In genomic region chr1:227316941-227317540, GRCh38 we compare ENCODE assay signal across 8 cellular contexts. TPM values are rescaled to one million over a fixed set of nuclear protein-coding genes. Genes with fewer than 3 reads are reported as not detected.
DNase-seq lines count a peak whose midpoint lies in the region; ATAC-seq and TF ChIP-seq lines count a peak whose summit lies in the region.

No MANE protein-coding gene starts in this region.

- TF ChIP-seq EP300 in sigmoid colon (IDR thresholded peaks at IDR 0.05): no peak

- POLR2A ChIA-PET in activated B cell treated with CpG ODN at 0.5 μM for 24 hours (lab: Charles Lee): no interaction called here

- TF ChIP-seq CTCF in activated B cell treated with CpG ODN at 0.5 μM for 24 hours (IDR thresholded peaks at IDR 0.05) (no peak), left ventricle myocardium inferior (IDR thresholded peaks at IDR 0.05; ENCODE audit: borderline replicate concordance) (no peak), sigmoid colon (IDR thresholded peaks at IDR 0.05) (no peak)

- H3K27ac ChIP-seq in left ventricle myocardium inferior (replicated peaks): peak overlapping the region; percentile 98
- H3K27ac ChIP-seq in sigmoid colon: peak overlapping the region; percentile 86 to 97 (median 96)

- WGBS in sigmoid colon, 2 donors: 4 to 25% methylated on average over 8 of the region's 8 CpGs

- H3K27ac Mint-ChIP-seq in stimulated activated naive CD8-positive, alpha-beta T cell treated with anti-CD3 and anti-CD28 coated beads, Interleukin-15, Interleukin-2, amounts not matched to agents 100 ng/mL and 50 ng/mL, for 24 hours: no peak overlapping the region
- H3K27ac Mint-ChIP-seq in activated B cell treated with CpG ODN at 0.5 μM for 24 hours: no peak overlapping the region

- ATAC-seq in stimulated activated naive CD8-positive, alpha-beta T cell treated with anti-CD3 and anti-CD28 coated beads, Interleukin-15, Interleukin-2, amounts not matched to agents 100 U/mL and 50 U/mL, for 24 hours: no peak
- ATAC-seq in activated B cell treated with CpG ODN at 0.5 μM for 24 hours (ENCODE audit: low read depth): no peak
- no peak for ATAC-seq in GM18873 (IDR thresholded peaks at IDR 0.05; ENCODE audit: low FRiP score, unreplicated experiment)

- no peak for DNase-seq in stimulated activated naive CD8-positive, alpha-beta T cell treated with anti-CD3 and anti-CD28 coated beads, Interleukin-15, Interleukin-2, amounts not matched to agents 100 U/mL and 50 U/mL, for 24 hours
- DNase-seq in activated B cell treated with CpG ODN at 0.5 μM for 24 hours (no peak), left ventricle myocardium inferior (no peak), sigmoid colon (no peak), cortex of kidney (lab: John Stamatoyannopoulos, UW) (no peak)
- no peak for DNase-seq in stimulated activated CD4-positive, alpha-beta T cell treated with anti-CD3 and anti-CD28 coated beads, Interleukin-2, amount 100 ng/mL, for 48 hours

- peaks cover 67% of the 10 kb centered on the region for H3K27me3 Mint-ChIP-seq in stimulated activated naive CD8-positive, alpha-beta T cell treated with anti-CD3 and anti-CD28 coated beads, Interleukin-15, Interleukin-2, amounts not matched to agents 100 ng/mL and 50 ng/mL, for 24 hours
- H3K27me3 Mint-ChIP-seq in activated B cell treated with CpG ODN at 0.5 μM for 24 hours: peaks cover 38% of the 10 kb centered on the region

- H3K4me3 Mint-ChIP-seq in stimulated activated naive CD8-positive, alpha-beta T cell treated with anti-CD3 and anti-CD28 coated beads, Interleukin-15, Interleukin-2, amounts not matched to agents 100 ng/mL and 50 ng/mL, for 24 hours: peak overlapping the region; percentile 86
- peak overlapping the region; percentile 68 for H3K4me3 Mint-ChIP-seq in activated B cell treated with CpG ODN at 0.5 μM for 24 hours

- intact Hi-C loops in activated B cell treated with CpG ODN at 0.5 μM for 24 hours (cut with micrococcal nuclease): no loop called here
- intact Hi-C loops in left ventricle myocardium inferior (cut with micrococcal nuclease): loop anchor here (10.0 kb wide), 2 partner anchors 72 to 118 kb away; no protein-coding TSS in a partner anchor
- intact Hi-C loops in sigmoid colon (cut with DNase I): loop anchor here (5.0 to 10.0 kb wide), 2 partner anchors 342 to 630 kb away; partner anchors contain the start of gene WNT9A

- peaks cover 9% of the 10 kb centered on the region for H3K4me1 Mint-ChIP-seq in stimulated activated naive CD8-positive, alpha-beta T cell treated with anti-CD3 and anti-CD28 coated beads, Interleukin-15, Interleukin-2, amounts not matched to agents 100 ng/mL and 50 ng/mL, for 24 hours (ENCODE audit: low read depth)
- H3K4me1 Mint-ChIP-seq in activated B cell treated with CpG ODN at 0.5 μM for 24 hours: peaks cover 9% of the 10 kb centered on the region

- CTCF ChIA-PET in activated B cell treated with CpG ODN at 0.5 μM for 24 hours (lab: Charles Lee): no interaction called here

- H3K4me3 ChIP-seq in left ventricle myocardium inferior: peak overlapping the region; percentile 77
- peak overlapping the region; percentile 65 to 96 (median 85) for H3K4me3 ChIP-seq in sigmoid colon

- no peak for TF ChIP-seq POLR2A in sigmoid colon (IDR thresholded peaks at IDR 0.05)

- H3K4me1 ChIP-seq in left ventricle myocardium inferior (peaks cover 38% of the 10 kb centered on the region), sigmoid colon (peaks cover 0 to 27% (median 15%) of the 10 kb centered on the region in 4 donors)

- H3K9me3 Mint-ChIP-seq in stimulated activated naive CD8-positive, alpha-beta T cell treated with anti-CD3 and anti-CD28 coated beads, Interleukin-15, Interleukin-2, amounts not matched to agents 100 ng/mL and 50 ng/mL, for 24 hours: no peaks in the 10 kb centered on the region
- no peaks in the 10 kb centered on the region for H3K9me3 Mint-ChIP-seq in activated B cell treated with CpG ODN at 0.5 μM for 24 hours

- no peaks in the 10 kb centered on the region for H3K9me3 ChIP-seq in left ventricle myocardium inferior (replicated peaks)
- no peaks in the 10 kb centered on the region for H3K9me3 ChIP-seq in sigmoid colon

- H3K27me3 ChIP-seq in left ventricle myocardium inferior (ENCODE audit: low read depth) (no peaks in the 10 kb centered on the region), sigmoid colon (no peaks in the 10 kb centered on the region)

- no peaks in the 10 kb centered on the region for H3K36me3 ChIP-seq in left ventricle myocardium inferior
- no peaks in the 10 kb centered on the region for H3K36me3 ChIP-seq in sigmoid colon

- no peaks in the 10 kb centered on the region for H3K36me3 Mint-ChIP-seq in stimulated activated naive CD8-positive, alpha-beta T cell treated with anti-CD3 and anti-CD28 coated beads, Interleukin-15, Interleukin-2, amounts not matched to agents 100 ng/mL and 50 ng/mL, for 24 hours (ENCODE audit: low read depth)
- H3K36me3 Mint-ChIP-seq in activated B cell treated with CpG ODN at 0.5 μM for 24 hours (ENCODE audit: low read depth): no peaks in the 10 kb centered on the region

RNA-seq across cellular contexts. Expression of gene CDC42BPA, which starts 1.3 kb away (rescaled TPM):
- total RNA-seq in activated B cell treated with CpG ODN at 0.5 μM for 24 hours (0.29 and 0.64 TPM in 2 replicates), left ventricle myocardium inferior (35.1 TPM), sigmoid colon (10 to 100 TPM; 60.8 to 93.6 (median 66.3) TPM)
- polyA plus RNA-seq in sigmoid colon: 10 to 100 TPM in 1 of 3 donors, 1 to 10 TPM in 2; 8.4 to 10.7 (median 9.9) TPM

Comparison
In these comparisons a context has a peak if more than half of its experiments do, and no peak if none do; other contexts are left out.
1. RNA of gene CDC42BPA, which starts 1.3 kb away (total RNA-seq): 60.8 to 93.6 TPM in sigmoid colon and 35.1 TPM in left ventricle myocardium inferior (single experiment); 0.29 to 0.64 TPM in activated B cell treated with CpG ODN at 0.5 μM for 24 hours; every median in the first group is over 10 times any median in the second.